In the genomic region with DNA sequence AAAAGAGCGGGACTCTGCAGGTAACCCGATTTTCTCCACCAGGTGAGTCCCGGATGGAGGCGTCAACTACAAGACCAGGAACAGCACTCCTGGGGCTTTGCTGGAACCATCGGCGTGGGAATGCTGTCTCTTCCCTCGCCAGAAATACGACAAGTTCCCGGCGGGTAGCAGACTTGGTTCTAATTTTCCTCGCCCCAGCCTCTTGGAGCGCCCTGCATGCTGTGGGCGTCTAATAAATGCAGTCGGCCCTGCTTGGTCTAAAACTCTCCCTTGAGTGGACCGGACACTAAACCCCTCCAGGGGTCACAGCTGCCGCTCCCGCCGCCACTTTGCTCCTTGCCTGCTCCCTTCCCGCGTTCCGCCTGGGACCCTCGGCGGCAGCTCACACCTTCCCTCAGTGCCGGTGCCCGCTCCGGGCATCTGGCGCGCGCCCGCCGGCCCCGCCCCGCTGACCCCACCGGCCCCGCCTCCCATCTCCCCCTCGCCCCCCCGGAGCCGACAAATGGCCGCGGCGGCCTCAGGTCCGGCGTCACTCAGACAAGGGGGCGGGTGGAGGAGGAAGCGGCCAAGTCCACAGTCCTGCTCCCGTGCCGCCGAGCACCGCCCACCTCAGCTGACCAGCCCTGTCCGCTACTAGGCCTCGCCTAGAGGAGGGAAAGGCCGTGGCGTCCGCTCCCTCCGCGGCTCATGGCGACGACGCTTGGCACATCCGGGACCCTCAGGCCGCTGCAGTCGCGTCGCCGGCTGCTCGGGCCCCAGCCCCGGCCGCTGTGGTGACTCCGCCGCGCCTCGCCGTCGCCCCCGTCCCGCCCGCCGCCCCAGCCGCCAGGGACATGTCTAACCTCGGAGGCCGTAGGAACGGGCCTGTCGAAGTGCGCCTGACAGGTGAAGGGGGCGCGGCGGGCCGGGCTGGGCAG, we compare ENCODE assay signal across 8 cellular contexts.
A peak's percentile ranks its signal among the peaks of the same experiment; 100 is the strongest.
DNase-seq lines count a peak whose midpoint lies in the region; ATAC-seq and TF ChIP-seq lines count a peak whose summit lies in the region.

No MANE protein-coding gene starts in this region.

- TF ChIP-seq CTCF in H9 (conservative IDR thresholded peaks at IDR 0.05) (no peak), ovary (IDR thresholded peaks at IDR 0.05) (peak in 2 of 3 donors; percentile 16 to 27), thoracic aorta (IDR thresholded peaks at IDR 0.05) (no peak)

- peak overlapping the region in 2 of 3 experiments; percentile 47 to 92; a peak in 3 of 7 replicates for H3K27ac Mint-ChIP-seq in H9

- peaks cover 3 to 6% of the 10 kb centered on the region in 2 experiments; a peak in 3 of 5 replicates for H3K9me3 Mint-ChIP-seq in H9

- no peak overlapping the region for H2BK15ac ChIP-seq in H9 (ENCODE audit: low read depth, low read length)

- peak overlapping the region; percentile 20 for H3K18ac ChIP-seq in H9 (ENCODE audit: insufficient read length, low read depth, low read length)

- H2BK5ac ChIP-seq in H9 (ENCODE audit: insufficient read length, low read length) = no peak overlapping the region

- no peak overlapping the region for H4K8ac ChIP-seq in H9 (replicated peaks; ENCODE audit: insufficient read length, low read depth, low read length)

- peaks cover 19% of the 10 kb centered on the region for H3K27me3 Mint-ChIP-seq in H9 (ENCODE audit: low read depth)

- no peaks in the 10 kb centered on the region for H3K9me3 ChIP-seq in H9 (ENCODE audit: control insufficient read depth, low read depth, low read length)
- H3K9me3 ChIP-seq in ovary = no peaks in the 10 kb centered on the region
- no peaks in the 10 kb centered on the region for H3K9me3 ChIP-seq in thoracic aorta

- H3K27me3 ChIP-seq in H9 (ENCODE audit: insufficient read depth, low read length) = no peaks in the 10 kb centered on the region; the same call in 1 of the 2 replicates
- no peaks in the 10 kb centered on the region for H3K27me3 ChIP-seq in ovary
- no peaks in the 10 kb centered on the region for H3K27me3 ChIP-seq in thoracic aorta (replicated peaks; ENCODE audit: insufficient read depth)

- peak; percentile 95 for DNase-seq in D341Med (ENCODE audit: low spot score)
- peak; percentile 100 for DNase-seq in H9
- peak; percentile 61 for DNase-seq in NCI-H1048 (lab: John Stamatoyannopoulos, UW)
- DNase-seq in SW 1271 (lab: John Stamatoyannopoulos, UW) = peak; percentile 87 to 93
- peak; percentile 90 for DNase-seq in amniotic epithelial cell (ENCODE audit: low read depth)
- peak; percentile 98 for DNase-seq in cardiac septum (ENCODE audit: low spot score)
- peak; percentile 88 to 96 (median 94) for DNase-seq in ovary
- DNase-seq in thoracic aorta (ENCODE audit: low spot score) = peak; percentile 84

- H3K79me1 ChIP-seq in H9 (ENCODE audit: insufficient read depth, low read depth, low read length, poor library complexity, severe bottlenecking) = no peaks in the 10 kb centered on the region

- peak overlapping the region; percentile 89 for H3K4me2 ChIP-seq in H9 (ENCODE audit: insufficient read depth, insufficient read length, low read length)

- H3K9ac ChIP-seq in H9 (ENCODE audit: extremely low read depth, insufficient read length, low read length) = peak overlapping the region; percentile 11

- H4K5ac ChIP-seq in H9 (ENCODE audit: insufficient read length, low read depth, low read length) = no peak overlapping the region

- no peak overlapping the region for H3K23ac ChIP-seq in H9 (ENCODE audit: insufficient read length, low read depth, low read length)

- H3K27ac ChIP-seq in H9 (ENCODE audit: insufficient read length, low read depth, low read length) (no peak overlapping the region), ovary (peak overlapping the region; percentile 78 to 90), thoracic aorta (peak overlapping the region; percentile 77 to 86)

- no peak overlapping the region for H3T11ph ChIP-seq in H9 (ENCODE audit: low read length)

- no peak overlapping the region for H3K4ac ChIP-seq in H9 (ENCODE audit: low read depth, low read length)

- intact Hi-C loops in cardiac septum (cut with DNase I) = no loop called here
- intact Hi-C loops in ovary (cut with DNase I) = no loop called here

- peak; percentile 86 for ATAC-seq in thoracic aorta (ENCODE audit: insufficient number of reproducible peaks, low FRiP score, low read depth)

- H3K4me3 ChIP-seq in ovary = peak overlapping the region; percentile 60
- H3K4me3 ChIP-seq in thoracic aorta = peak overlapping the region; percentile 94

- no peaks in the 10 kb centered on the region for H3K79me2 ChIP-seq in H9 (ENCODE audit: insufficient read depth, low read length)

- H3K4me1 ChIP-seq in H9 (ENCODE audit: insufficient read depth, low read length) (no peaks in the 10 kb centered on the region), ovary (ENCODE audit: insufficient read depth) (peaks cover 4% of the 10 kb centered on the region), thoracic aorta (ENCODE audit: control insufficient read depth in 1 of 2, low read depth in 2 of 2) (peaks cover 8 to 18% of the 10 kb centered on the region in 2 donors)

- peaks cover 0 to 11% (median 7%) of the 10 kb centered on the region in 3 experiments; a peak in 3 of 7 replicates for H3K36me3 Mint-ChIP-seq in H9 (ENCODE audit: insufficient read depth in 1 of 3, low read depth in 3 of 3)

- no CpG with 5 or more reads among the region's 88 CpGs for WGBS in H9 (ENCODE audit: extremely low coverage, insufficient read length, low lambda C conversion rate)
- 3 to 6% (median 5%) methylated on average over 42 to 88 of the region's 88 CpGs for WGBS in ovary, 3 donors

- H3K4me1 Mint-ChIP-seq in H9 = peaks cover 12 to 14% of the 10 kb centered on the region in 2 experiments

- no peak overlapping the region for H2AK5ac ChIP-seq in H9 (ENCODE audit: insufficient read length, low read length)

- H3K56ac ChIP-seq in H9 (ENCODE audit: insufficient read length, low read depth, low read length) = no peak overlapping the region

- no peaks in the 10 kb centered on the region for H4K20me1 ChIP-seq in H9 (ENCODE audit: control insufficient read depth, insufficient read depth, insufficient read length)

- H2BK12ac ChIP-seq in H9 (ENCODE audit: insufficient read length, low read depth, low read length) = no peak overlapping the region

- no peak overlapping the region for H2AFZ ChIP-seq in H9 (ENCODE audit: low read length)

- H3K36me3 ChIP-seq in ovary (no peaks in the 10 kb centered on the region), thoracic aorta (no peaks in the 10 kb centered on the region)

- H3K14ac ChIP-seq in H9 (ENCODE audit: insufficient read depth, low read length) = peak overlapping the region; percentile 31; the same call in 1 of the 2 replicates

- peak; percentile 66 for TF ChIP-seq POLR2A in ovary (IDR thresholded peaks at IDR 0.05)

- no peak for TF ChIP-seq EP300 in ovary (IDR thresholded peaks at IDR 0.05)

- H4K91ac ChIP-seq in H9 (ENCODE audit: insufficient read length, low read depth, low read length) = no peak overlapping the region

- H3K23me2 ChIP-seq in H9 (ENCODE audit: insufficient read length, low read depth, low read length, poor library complexity, severe bottlenecking) = peaks cover 8% of the 10 kb centered on the region

- H3K4me3 Mint-ChIP-seq in H9 = peak overlapping the region; percentile 90 to 93

- no peak overlapping the region for H2BK20ac ChIP-seq in H9 (ENCODE audit: low read depth, low read length, poor library complexity, severe bottlenecking)

- no peak overlapping the region for H2BK120ac ChIP-seq in H9 (ENCODE audit: low read depth, low read length, poor library complexity, severe bottlenecking)

Comparison
In these comparisons a context has a peak if more than half of its experiments do, and no peak if none do; other contexts are left out.
1. CTCF ChIP-seq: peak in ovary (2 of 3); none in H9 (single experiment) and thoracic aorta (single experiment).
2. Peak in every context shown above with its lines, with median percentiles within 50 percentile points of each other: DNase-seq.